1 cellular context compared by ENCODE assay signal in genomic region chr3:50341537-50341936, GRCh38.
TF ChIP-seq lines count a peak whose summit lies in the region.

No MANE protein-coding gene starts in this region.

TF ChIP-seq in GM23338, 12 proteins besides CTCF, POLR2A, EP300 and RAD21 (continued from another document):
- TF ChIP-seq CREB1 (CRISPR knock-in tag; IDR thresholded peaks at IDR 0.05; ENCODE audit: low read depth): no peak
- TF ChIP-seq NANOG (IDR thresholded peaks at IDR 0.05; ENCODE audit: borderline replicate concordance): no peak
- no peak for TF ChIP-seq ZNF114 (CRISPR knock-in tag; IDR thresholded peaks at IDR 0.05)
- no peak for TF ChIP-seq ZNF462 (CRISPR knock-in tag; IDR thresholded peaks at IDR 0.05)
- no peak for TF ChIP-seq ETS1 (IDR thresholded peaks at IDR 0.05)
- TF ChIP-seq ZNF331 (CRISPR knock-in tag; IDR thresholded peaks at IDR 0.05; ENCODE audit: low read depth): no peak
- no peak for TF ChIP-seq EZH2 (IDR thresholded peaks at IDR 0.05; ENCODE audit: low read depth, unreplicated experiment)
- no peak for TF ChIP-seq EZH2phosphoT487 (IDR thresholded peaks at IDR 0.05; ENCODE audit: unreplicated experiment)
- no peak for TF ChIP-seq STAT1 (IDR thresholded peaks at IDR 0.05; ENCODE audit: unreplicated experiment)
- no peak for TF ChIP-seq POLR2AphosphoS5 (IDR thresholded peaks at IDR 0.05; ENCODE audit: low read depth)
